In the genomic region with DNA sequence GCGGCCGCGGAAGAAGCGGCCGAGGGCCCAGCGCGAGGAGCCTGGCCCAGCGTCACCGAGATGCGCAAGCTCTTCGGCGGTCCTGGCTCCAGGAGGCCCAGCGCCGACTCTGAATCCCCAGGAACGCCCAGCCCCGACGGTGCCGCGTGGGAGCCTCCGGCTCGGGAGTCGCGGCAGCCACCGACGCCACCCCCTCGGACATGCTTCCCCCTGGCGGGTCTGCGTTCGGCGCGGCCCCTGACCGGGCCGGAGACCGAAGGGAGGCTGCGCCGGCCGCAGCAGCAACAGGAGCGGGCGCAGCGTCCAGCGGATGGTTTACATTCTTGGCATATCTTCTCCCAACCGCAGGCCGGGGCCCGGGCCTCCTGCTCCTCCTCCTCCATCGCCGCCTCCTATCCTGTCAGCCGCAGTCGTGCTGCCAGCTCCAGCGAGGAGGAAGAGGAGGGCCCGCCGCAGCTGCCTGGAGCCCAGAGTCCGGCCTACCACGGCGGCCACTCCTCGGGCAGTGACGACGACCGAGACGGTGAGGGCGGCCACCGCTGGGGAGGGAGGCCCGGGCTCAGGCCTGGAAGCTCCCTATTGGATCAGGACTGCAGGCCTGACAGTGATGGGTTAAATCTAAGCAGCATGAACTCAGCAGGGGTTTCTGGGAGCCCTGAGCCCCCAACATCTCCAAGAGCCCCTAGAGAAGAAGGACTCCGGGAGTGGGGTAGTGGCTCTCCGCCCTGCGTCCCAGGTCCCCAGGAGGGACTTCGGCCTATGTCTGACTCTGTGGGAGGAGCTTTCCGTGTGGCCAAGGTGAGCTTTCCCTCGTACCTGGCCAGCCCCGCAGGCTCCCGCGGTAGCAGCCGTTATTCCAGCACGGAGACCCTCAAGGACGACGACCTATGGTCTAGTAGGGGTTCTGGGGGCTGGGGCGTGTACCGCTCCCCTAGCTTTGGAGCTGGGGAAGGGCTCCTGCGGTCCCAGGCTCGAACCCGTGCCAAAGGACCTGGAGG, we compare ENCODE assay signal across 8 cellular contexts. TPM values are rescaled to one million over a fixed set of nuclear protein-coding genes. Genes with fewer than 3 reads are reported as not detected.
DNase-seq lines count a peak whose midpoint lies in the region; ATAC-seq, FAIRE-seq and TF ChIP-seq lines count a peak whose summit lies in the region.

No MANE protein-coding gene starts in this region.

- FAIRE-seq in small intestine (lab: Jason Lieb, UNC) = no peak

- H3K4me3 ChIP-seq in breast epithelium (peak overlapping the region; percentile 68 to 82 (median 81)), small intestine (ENCODE audit: low read depth in 1 of 2, low read length in 2 of 2) (peak overlapping the region; percentile 52 to 60)

- H3K9me3 ChIP-seq in breast epithelium (no peaks in the 10 kb centered on the region), small intestine (ENCODE audit: control insufficient read depth, low read depth) (no peaks in the 10 kb centered on the region)

- no peak for TF ChIP-seq CTCF in breast epithelium (IDR thresholded peaks at IDR 0.05)

- H3K27me3 ChIP-seq in breast epithelium (no peaks in the 10 kb centered on the region), small intestine (ENCODE audit: control insufficient read depth in 2 of 2, insufficient read depth in 2 of 2, low read length in 2 of 2) (no peaks in the 10 kb centered on the region)

- 8 to 15% (median 9%) methylated on average over 68 to 80 of the region's 80 CpGs for WGBS in small intestine, 3 donors

- peak; percentile 91 for TF ChIP-seq POLR2A in breast epithelium (IDR thresholded peaks at IDR 0.05)

- no peak for ATAC-seq in HG03097 (IDR thresholded peaks at IDR 0.05; ENCODE audit: low FRiP score, unreplicated experiment)

- intact Hi-C loops in breast epithelium (cut with DNase I; ENCODE audit: low total_unique reads) = no loop called here

- DNase-seq in DMS53 (lab: John Stamatoyannopoulos, UW) (peak; percentile 89), LoVo (ENCODE audit: low spot score) (peak; percentile 86), breast epithelium (ENCODE audit: low spot score in 2 of 2) (peak; percentile 94 to 97), iPS-NIHi7 (ENCODE audit: extremely low spot score) (peak; percentile 82), small intestine (peak; percentile 52), cerebellar cortex (ENCODE audit: low spot score) (no peak), globus pallidus (ENCODE audit: low spot score) (no peak)

- H3K36me3 ChIP-seq in breast epithelium (no peaks in the 10 kb centered on the region), small intestine (ENCODE audit: control insufficient read depth in 2 of 2, insufficient read depth in 2 of 2, low read length in 2 of 2) (no peaks in the 10 kb centered on the region)

- H3K4me1 ChIP-seq in breast epithelium (peaks cover 12 to 24% of the 10 kb centered on the region in 2 donors), small intestine (ENCODE audit: control insufficient read depth in 2 of 2, insufficient read depth in 1 of 2, low read depth in 1 of 2, low read length in 1 of 2) (peaks cover 0 to 4% of the 10 kb centered on the region in 2 donors)

- H3K27ac ChIP-seq in breast epithelium (peak overlapping the region; percentile 99), small intestine (ENCODE audit: low read depth in 1 of 2, low read length in 1 of 2) (peak overlapping the region; percentile 26 to 95)

RNA-seq across cellular contexts. Expression of gene ARHGEF17, which starts 1.2 kb away (rescaled TPM):
- 10 to 100 TPM; 28.8 to 54.7 (median 38.2) TPM for total RNA-seq in breast epithelium
- polyA plus RNA-seq in small intestine = 10 to 100 TPM in 1 of 3 donors, 1 to 10 TPM in 1, under 1 TPM in 1; 0.67 to 11.6 (median 1.4) TPM

RNA-seq across cellular contexts. Expression of gene P2RY6, which starts 37.1 kb away (rescaled TPM):
- 1 to 10 TPM; 1.6 to 3.4 (median 1.9) TPM for total RNA-seq in breast epithelium
- 1 to 10 TPM in 2 of 3 donors, under 1 TPM in 1; 0.67 to 4.3 (median 1.9) TPM for polyA plus RNA-seq in small intestine

Comparison
In these comparisons a context has a peak if more than half of its experiments do, and no peak if none do; other contexts are left out.
1. DNase-seq: peak in DMS53 (single experiment), LoVo (single experiment), breast epithelium (2 of 2), iPS-NIHi7 (single experiment) and small intestine (single experiment); none in cerebellar cortex (single experiment) and globus pallidus (single experiment).